22 cellular contexts compared by ENCODE assay signal in the genomic region with DNA sequence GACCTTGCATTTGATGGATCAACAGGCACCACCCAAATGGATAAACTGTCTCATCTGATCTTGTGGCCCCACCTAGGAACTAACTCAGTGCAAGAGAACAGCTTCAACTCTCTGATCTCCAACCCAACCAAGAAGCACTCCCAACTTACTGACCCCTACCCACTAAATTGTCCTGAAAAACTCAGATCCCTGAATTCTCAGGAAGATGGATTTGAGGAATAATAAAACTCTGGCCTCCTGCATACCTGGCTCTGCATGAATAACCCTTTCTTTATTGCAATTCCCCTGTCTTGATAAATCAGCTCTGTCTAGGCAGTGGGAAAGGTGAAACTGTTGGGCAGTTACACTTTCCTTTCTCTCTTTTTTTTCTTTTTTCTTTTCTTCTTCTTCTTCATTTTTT.
"Had no signal": no experiment of that assay in that cellular context is flagged by ENCODE, and none has a peak within 500 bp of the region (broad histone marks: within the 10 kb centered on the region; RNA-seq: fewer than 3 reads in every experiment).

No MANE protein-coding gene starts in this region.

- ATAC-seq: naive thymus-derived CD4-positive, alpha-beta T cell; naive thymus-derived CD8-positive, alpha-beta T cell; natural killer cell; natural killer cell treated with Interleukin-12 subunit alpha and Interleukin-12 subunit beta and Interleukin-15 and Interleukin-18, amount 100 ng/mL, for 72 hours; pancreas; psoas muscle; right cardiac atrium; right lobe of liver; sciatic nerve had no signal

- DNase-seq: naive thymus-derived CD4-positive, alpha-beta T cell; naive thymus-derived CD8-positive, alpha-beta T cell; natural killer cell; nephron progenitor cell; nucleus accumbens; occipital lobe; ovary; pancreas; posterior cingulate gyrus; psoas muscle; retina; right cardiac atrium; right lobe of liver; sigmoid colon; small intestine; spleen; stimulated activated CD4-positive, alpha-beta T cell treated with anti-CD3 and anti-CD28 coated beads, Interleukin-12 subunit alpha, Interleukin-12 subunit beta, amount 100 ng/mL, for 4 hours; stimulated activated CD4-positive, alpha-beta T cell treated with anti-CD3 and anti-CD28 coated beads, Interleukin-15, amount 100 ng/mL, for 24 hours; stimulated activated CD4-positive, alpha-beta T cell treated with anti-CD3 and anti-CD28 coated beads, Interleukin-1b, Interleukin-23, amount 100 ng/mL, for 48 hours; stimulated activated CD4-positive, alpha-beta T cell treated with anti-CD3 and anti-CD28 coated beads, Interleukin-2, amount 100 ng/mL, for 24 hours had no signal

- FAIRE-seq: pancreas, small intestine had no signal
